ENCODE assay signal across 15 cellular contexts in the genomic region with DNA sequence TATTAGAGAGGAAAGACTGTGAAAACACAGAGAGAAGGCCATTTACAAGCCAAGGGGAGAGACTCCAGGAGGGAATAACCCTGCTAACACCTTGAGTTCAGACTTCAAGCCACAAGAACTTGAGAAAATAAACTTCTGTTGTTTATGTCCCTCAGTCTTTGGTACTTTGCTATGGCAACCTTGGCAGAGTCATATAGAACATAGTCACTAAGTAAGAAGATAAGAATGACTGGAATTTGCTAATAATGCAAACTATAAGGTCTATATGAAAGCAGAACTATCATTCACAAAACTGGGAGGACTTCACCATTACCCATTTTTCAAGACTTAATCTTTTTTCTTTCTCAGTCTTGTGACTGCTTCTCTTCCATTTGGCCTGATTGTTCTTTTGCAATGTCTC.
A peak's percentile ranks its signal among the peaks of the same experiment; 100 is the strongest.
DNase-seq lines count a peak whose midpoint lies in the region; TF ChIP-seq lines count a peak whose summit lies in the region.
"Had no signal": no experiment of that assay in that cellular context is flagged by ENCODE, and none has a peak within 500 bp of the region (broad histone marks: within the 10 kb centered on the region; RNA-seq: fewer than 3 reads in every experiment).

No MANE protein-coding gene starts in this region.

- CTCF ChIA-PET in A673 (lab: Charles Lee), result no interaction called here

- H3K4me3 ChIP-seq in A673 (ENCODE audit: low read depth, low read length, poor library complexity, severe bottlenecking), result no peak overlapping the region
- H3K4me3 ChIP-seq: body of pancreas, Peyer's patch, sigmoid colon, transverse colon had no signal

- H3K4me1 ChIP-seq in A673 (ENCODE audit: insufficient read depth, low read length, poor library complexity, severe bottlenecking), result no peaks in the 10 kb centered on the region
- H3K4me1 ChIP-seq: body of pancreas, Peyer's patch, transverse colon had no signal

- no peak overlapping the region for H3K27ac ChIP-seq in A673 (ENCODE audit: low read depth, low read length, poor library complexity, severe bottlenecking)
- H3K27ac ChIP-seq: body of pancreas, Peyer's patch had no signal

- H3K9me3 ChIP-seq in A673 (ENCODE audit: low read depth, low read length, poor library complexity, severe bottlenecking), result peaks cover 5% of the 10 kb centered on the region
- H3K9me3 ChIP-seq: body of pancreas, sigmoid colon had no signal

- H3K36me3 ChIP-seq in A673 (ENCODE audit: insufficient read depth, low read length, poor library complexity, severe bottlenecking), result no peaks in the 10 kb centered on the region
- H3K36me3 ChIP-seq: Peyer's patch, sigmoid colon, transverse colon had no signal

- no TSS peak for BruUV-seq in A673 (replicated peaks; lab: Mats Ljungman, UMichigan)

- intact Hi-C loops in A673 (cut with micrococcal nuclease; ENCODE audit: unreplicated experiment), result no loop called here

- H3K27me3 ChIP-seq in A673 (replicated peaks; ENCODE audit: insufficient read depth, low read depth, low read length, poor library complexity), result no peaks in the 10 kb centered on the region
- H3K27me3 ChIP-seq: body of pancreas, Peyer's patch, sigmoid colon, transverse colon had no signal

- DNase-seq in GM04504 (ENCODE audit: low read depth) (peak; percentile 13), amniotic epithelial cell (ENCODE audit: low read depth) (peak; percentile 72), fibroblast of the conjunctiva (ENCODE audit: low read depth) (peak; percentile 49), smooth muscle cell of the brain vasculature (ENCODE audit: low read depth, low spot score) (peak; percentile 32), A673 (ENCODE audit: low spot score) (no peak)
- DNase-seq in stimulated activated CD4-positive, alpha-beta T cell treated with anti-CD3 and anti-CD28 coated beads, Interleukin-2, amount 100 ng/mL, for 24 hours, result no peak
- DNase-seq in stimulated activated naive CD4-positive, alpha-beta T cell treated with Interleukin-2 at 50 U/mL for 16 hours (lab: John Stamatoyannopoulos, UW), result no peak
- DNase-seq: activated CD4-positive, alpha-beta memory T cell treated with anti-CD3 and anti-CD28 coated beads for 36 hours; body of pancreas; immature natural killer cell; midbrain; NCI-H774; Peyer's patch; sigmoid colon; transverse colon had no signal

- POLR2A ChIA-PET in A673 (lab: Charles Lee; ENCODE audit: low non-redundant PET), result no interaction called here

- TF ChIP-seq CTCF in A673 (conservative IDR thresholded peaks at IDR 0.05; ENCODE audit: low read depth, low read length), result no peak

Comparison
In these comparisons a context has a peak if more than half of its experiments do, and no peak if none do; other contexts are left out.
1. DNase-seq: peak in GM04504 (single experiment), amniotic epithelial cell (single experiment), fibroblast of the conjunctiva (single experiment) and smooth muscle cell of the brain vasculature (single experiment); none in stimulated activated CD4-positive, alpha-beta T cell treated with anti-CD3 and anti-CD28 coated beads, Interleukin-2, amount 100 ng/mL, for 24 hours (0 of 2), A673 (single experiment) and stimulated activated naive CD4-positive, alpha-beta T cell treated with Interleukin-2 at 50 U/mL for 16 hours (single experiment).